24 cellular contexts compared by ENCODE assay signal in the genomic region with DNA sequence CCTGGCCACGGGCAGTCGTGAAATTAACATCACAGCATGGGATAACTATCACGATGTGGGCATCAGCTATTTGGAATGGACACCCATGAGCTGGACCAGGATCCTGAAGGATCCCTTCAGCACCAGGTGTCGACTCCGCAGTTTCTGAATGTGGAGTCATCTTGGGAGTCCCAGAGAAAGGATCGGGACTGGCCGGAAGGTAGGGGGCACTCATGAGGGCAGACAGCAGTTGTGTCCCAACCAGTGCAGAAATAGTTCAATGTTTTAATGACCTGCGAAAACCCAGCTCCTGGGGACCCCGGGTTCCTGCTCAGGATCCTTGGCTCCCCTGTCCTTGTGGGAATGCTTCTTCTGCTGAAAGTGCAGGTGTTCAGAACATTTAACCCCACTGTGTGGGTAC.
"Had no signal": no experiment of that assay in that cellular context is flagged by ENCODE, and none has a peak within 500 bp of the region (broad histone marks: within the 10 kb centered on the region; RNA-seq: fewer than 3 reads in every experiment).

No MANE protein-coding gene starts in this region.

- H3K4me3 ChIP-seq: dorsolateral prefrontal cortex, esophagus muscularis mucosa, left lung, prostate gland, right atrium auricular region, sigmoid colon, stomach, thyroid gland, vagina had no signal

- H3K4me3 Mint-ChIP-seq: naive thymus-derived CD4-positive, alpha-beta T cell; nephron progenitor cell; stimulated activated effector memory CD8-positive, alpha-beta T cell treated with anti-CD3 and anti-CD28 coated beads, Interleukin-12 subunit alpha, Interleukin-12 subunit beta, amount 100 ng/mL, for 72 hours had no signal

- H3K27ac Mint-ChIP-seq: naive thymus-derived CD4-positive, alpha-beta T cell; nephron progenitor cell; stimulated activated effector memory CD8-positive, alpha-beta T cell treated with anti-CD3 and anti-CD28 coated beads, Interleukin-12 subunit alpha, Interleukin-12 subunit beta, amount 100 ng/mL, for 72 hours had no signal

- H3K27ac ChIP-seq: dorsolateral prefrontal cortex, epithelial cell of prostate, esophagus muscularis mucosa, foreskin keratinocyte, left lung, prostate gland, right atrium auricular region, sigmoid colon, stomach, thyroid gland, vagina had no signal

- ATAC-seq: foreskin keratinocyte; left cardiac atrium; left lung; naive thymus-derived CD4-positive, alpha-beta T cell had no signal

- DNase-seq: dorsolateral prefrontal cortex; effector CD4-positive, alpha-beta T cell; foreskin keratinocyte; head of caudate nucleus; left cardiac atrium; left lung; mesenchymal stem cell; midbrain; naive thymus-derived CD4-positive, alpha-beta T cell; nephron progenitor cell; nucleus accumbens; sigmoid colon; stimulated activated CD4-positive, alpha-beta T cell treated with anti-CD3 and anti-CD28 coated beads, Interleukin-2, amount 100 ng/mL, for 24 hours; stimulated activated CD4-positive, alpha-beta T cell treated with anti-CD3 and anti-CD28 coated beads, Interleukin-4, amount 100 ng/mL, for 24 hours; stimulated activated naive CD4-positive, alpha-beta T cell treated with Interleukin-2 at 50 U/mL for 16 hours; stomach; trophoblast cell had no signal

- H3K4me1 ChIP-seq: esophagus muscularis mucosa, foreskin keratinocyte, left lung, prostate gland, right atrium auricular region, sigmoid colon, stomach, vagina had no signal

- H3K27me3 ChIP-seq: dorsolateral prefrontal cortex, esophagus muscularis mucosa, foreskin keratinocyte, left lung, right atrium auricular region, sigmoid colon, stomach, thyroid gland, vagina had no signal

- H3K36me3 ChIP-seq: esophagus muscularis mucosa, left lung, prostate gland, right atrium auricular region, sigmoid colon, stomach, thyroid gland, vagina had no signal

- H3K36me3 Mint-ChIP-seq: naive thymus-derived CD4-positive, alpha-beta T cell; stimulated activated effector memory CD8-positive, alpha-beta T cell treated with anti-CD3 and anti-CD28 coated beads, Interleukin-12 subunit alpha, Interleukin-12 subunit beta, amount 100 ng/mL, for 72 hours had no signal

- H3K4me1 Mint-ChIP-seq: naive thymus-derived CD4-positive, alpha-beta T cell; stimulated activated effector memory CD8-positive, alpha-beta T cell treated with anti-CD3 and anti-CD28 coated beads, Interleukin-12 subunit alpha, Interleukin-12 subunit beta, amount 100 ng/mL, for 72 hours had no signal

- H3K9me3 ChIP-seq: esophagus muscularis mucosa, left lung, prostate gland, right atrium auricular region, sigmoid colon, stomach, thyroid gland, vagina had no signal

- H3K9me3 Mint-ChIP-seq: nephron progenitor cell had no signal
